ENCODE assay signal across 20 cellular contexts in genomic region chr10:112831826-112832225, GRCh38.
A peak's percentile ranks its signal among the peaks of the same experiment; 100 is the strongest.
DNase-seq lines count a peak whose midpoint lies in the region; ATAC-seq, FAIRE-seq and TF ChIP-seq lines count a peak whose summit lies in the region.
"Had no signal": no experiment of that assay in that cellular context is flagged by ENCODE, and none has a peak within 500 bp of the region (broad histone marks: within the 10 kb centered on the region; RNA-seq: fewer than 3 reads in every experiment).

No MANE protein-coding gene starts in this region.

- H2AFZ ChIP-seq in H1 (ENCODE audit: low read length), result no peak overlapping the region
- H2AFZ ChIP-seq: GM23248 had no signal

- peak overlapping the region; percentile 21 for H2BK120ac ChIP-seq in H1 (replicated peaks; ENCODE audit: low read depth, low read length)

- H3K4me3 ChIP-seq in HUES48 (ENCODE audit: low read depth, low read length) (peak overlapping the region; percentile 46), H1 (ENCODE audit: extremely low read depth in 1 of 4, insufficient read depth in 2 of 4, low read depth in 3 of 4, low read length in 4 of 4) (peak overlapping the region in 3 of 4 experiments; percentile 23 to 50 (median 36); a peak in 4 of 8 replicates), kidney (ENCODE audit: low read length in 2 of 2) (no peak overlapping the region), upper lobe of right lung (no peak overlapping the region)
- H3K4me3 ChIP-seq: GM23248, Peyer's patch, SJCRH30 had no signal

- H3K79me2 ChIP-seq in H1 (ENCODE audit: control insufficient read depth in 1 of 2, insufficient read depth in 2 of 2, low read length in 2 of 2), result no peaks in the 10 kb centered on the region

- H4K91ac ChIP-seq in H1 (replicated peaks; ENCODE audit: insufficient read length, low read length), result peak overlapping the region; percentile 59

- POLR2A ChIA-PET in H1 (lab: Charles Lee; ENCODE audit: partially characterized antibody), result interaction anchor here (0.9 to 2.3 kb wide), 11 partner anchors 10 to 339 kb away, joined by 3 to 16 read pairs (median 4); no protein-coding TSS in a partner anchor

- TF ChIP-seq POLR2A in H1 (IDR thresholded peaks at IDR 0.05; ENCODE audit: control extremely low read depth in 1 of 2, low read depth in 2 of 2, low read length in 2 of 2), result no peak

- CTCF ChIA-PET in H1 (lab: Charles Lee; ENCODE audit: partially characterized antibody), result interaction anchor here (1.2 to 1.7 kb wide), 5 partner anchors 11 to 82 kb away, joined by 3 to 6 read pairs (median 4); no protein-coding TSS in a partner anchor

- no peak for TF ChIP-seq RAD21 in H1 (IDR thresholded peaks at IDR 0.05 in 1 of 2, conservative IDR thresholded peaks at IDR 0.05 in 1 of 2; ENCODE audit: low read depth in 2 of 2, low read length in 2 of 2)

- no peak overlapping the region for H2BK15ac ChIP-seq in H1 (ENCODE audit: low read length)

- H3K23ac ChIP-seq in H1 (ENCODE audit: insufficient read length), result no peak overlapping the region

- peak overlapping the region; percentile 63 to 68 for H3K4me2 ChIP-seq in H1 (ENCODE audit: insufficient read depth in 1 of 2, low read depth in 2 of 2, low read length in 2 of 2)

- H3K23me2 ChIP-seq in H1 (ENCODE audit: low read depth, low read length), result no peaks in the 10 kb centered on the region

- peak overlapping the region; percentile 76; the same call in 1 of the 2 replicates for H2BK5ac ChIP-seq in H1 (ENCODE audit: low read depth, low read length)

- ATAC-seq in GM19463 (IDR thresholded peaks at IDR 0.05; ENCODE audit: unreplicated experiment) (no peak), upper lobe of right lung (no peak)

- peak overlapping the region; percentile 89 for H3K27ac ChIP-seq in HUES48 (ENCODE audit: low read depth, low read length)
- H3K27ac ChIP-seq in H1 (ENCODE audit: low read depth, low read length), result peak overlapping the region; percentile 65; the same call in 1 of the 2 replicates
- H3K27ac ChIP-seq in kidney (ENCODE audit: low read depth in 2 of 2, low read length in 2 of 2), result no peak overlapping the region
- no peak overlapping the region for H3K27ac ChIP-seq in upper lobe of right lung
- H3K27ac ChIP-seq: GM23248, Peyer's patch, SJCRH30 had no signal

- H2BK12ac ChIP-seq in H1 (ENCODE audit: low read depth, low read length), result peak overlapping the region; percentile 13; the same call in 1 of the 2 replicates

- FAIRE-seq in H1 (lab: Jason Lieb, UNC) (peak; percentile 42), kidney (lab: Jason Lieb, UNC) (no peak)

- no peak overlapping the region for H4K8ac ChIP-seq in H1 (ENCODE audit: extremely low read depth, insufficient read depth, low read length)

- peak overlapping the region; percentile 71 for H3K18ac ChIP-seq in H1 (ENCODE audit: extremely low read depth, low read length)

- no peak overlapping the region for H2AK5ac ChIP-seq in H1 (ENCODE audit: low read depth, low read length)

- H3K56ac ChIP-seq in H1 (replicated peaks; ENCODE audit: insufficient read length, low read depth, low read length), result peak overlapping the region; percentile 33

- no peak overlapping the region for H3K14ac ChIP-seq in H1 (ENCODE audit: insufficient read length)

- H4K20me1 ChIP-seq in H1 (replicated peaks in 1 of 2; ENCODE audit: control insufficient read depth in 1 of 2, insufficient read depth in 2 of 2, low read length in 2 of 2), result no peaks in the 10 kb centered on the region

- intact Hi-C loops in kidney (cut with DNase I) (no loop called here), upper lobe of right lung (cut with DNase I) (no loop called here)

- H4K5ac ChIP-seq in H1 (ENCODE audit: insufficient read length, low read depth, low read length), result peak overlapping the region; percentile 74

- H3K36me3 ChIP-seq in HUES48 (ENCODE audit: control insufficient read depth, insufficient read depth, low read length) (no peaks in the 10 kb centered on the region), H1 (ENCODE audit: control insufficient read depth in 2 of 4, insufficient read depth in 4 of 4, low read length in 3 of 4) (no peaks in the 10 kb centered on the region), kidney (ENCODE audit: control insufficient read depth in 1 of 2, insufficient read depth in 2 of 2, low read length in 2 of 2) (no peaks in the 10 kb centered on the region), upper lobe of right lung (no peaks in the 10 kb centered on the region)
- H3K36me3 ChIP-seq: Peyer's patch, SJCRH30 had no signal

- H2BK20ac ChIP-seq in H1 (ENCODE audit: low read length), result peak overlapping the region; percentile 40; the same call in 1 of the 2 replicates

- WGBS in H1 (ENCODE audit: extremely low coverage in 1 of 2, insufficient coverage in 1 of 2, insufficient read length in 1 of 2, insufficient replicate concordance in 2 of 2, low coverage in 1 of 2, low lambda C conversion rate in 2 of 2, missing lambda C conversion rate in 1 of 2), 2 experiments, result 61% methylated on average over 14 of the region's 14 CpGs; no CpG with 5 or more reads in 1 of the 2 experiments

- H3K27me3 ChIP-seq in HUES48 (ENCODE audit: control insufficient read depth, insufficient read depth, low read length) (peaks cover 8% of the 10 kb centered on the region), H1 (replicated peaks in 1 of 4; ENCODE audit: control insufficient read depth in 3 of 4, extremely low read depth in 1 of 4, insufficient read depth in 3 of 4, low read length in 3 of 4) (no peaks in the 10 kb centered on the region; a peak in 1 of 7 replicates), upper lobe of right lung (no peaks in the 10 kb centered on the region)
- H3K27me3 ChIP-seq: Peyer's patch, SJCRH30 had no signal

- no peak for TF ChIP-seq CTCF in H1 (IDR thresholded peaks at IDR 0.05; ENCODE audit: control extremely low read depth in 1 of 3, insufficient read depth in 1 of 3, low read depth in 1 of 3, low read length in 3 of 3)
- TF ChIP-seq CTCF in kidney (IDR thresholded peaks at IDR 0.05; ENCODE audit: borderline replicate concordance, extremely low read depth, insufficient read depth), result no peak
- TF ChIP-seq CTCF in upper lobe of right lung (IDR thresholded peaks at IDR 0.05), result no peak

- DNase-seq in H1 (ENCODE audit: low read depth in 1 of 2, low spot score in 2 of 2), result no peak
- peak; percentile 10 for DNase-seq in kidney
- no peak for DNase-seq in upper lobe of right lung
- DNase-seq in activated effector memory CD4-positive, alpha-beta T cell treated with Interleukin-2 at 50 U/mL for 16 hours, result no peak
- no peak for DNase-seq in NOMO-1 treated with dmso at 0.1 percent for 144 hours (lab: John Stamatoyannopoulos, UW; ENCODE audit: unreplicated experiment)
- DNase-seq: CD4-positive, alpha-beta T cell; COR-L47; DMS 273 treated with DMSO at 0.1 percent for 48 hours; DMS79 treated with DMSO at 0.1 percent for 48 hours; GM23248; KG1; NCI-H1092; NCI-H1436 treated with DMSO at 0.1 percent for 48 hours; NCI-H1930; NCI-H774; NK-92 treated with Interleukin-12 subunit alpha and Interleukin-12 subunit beta, amount 100 ng/mL, for 24 hours; Peyer's patch; SJCRH30 had no signal

- peak overlapping the region; percentile 35 for H3K4ac ChIP-seq in H1 (replicated peaks; ENCODE audit: insufficient read length, low read depth, low read length)

- H3K9me3 ChIP-seq in HUES48 (ENCODE audit: control insufficient read depth, insufficient read depth, low read length) (no peaks in the 10 kb centered on the region), H1 (ENCODE audit: insufficient read depth in 2 of 2, low read depth in 1 of 2, low read length in 1 of 2) (no peaks in the 10 kb centered on the region), kidney (ENCODE audit: control insufficient read depth in 1 of 2, low read length in 2 of 2) (no peaks in the 10 kb centered on the region), upper lobe of right lung (no peaks in the 10 kb centered on the region)
- H3K9me3 ChIP-seq: Peyer's patch, SJCRH30 had no signal

- peak overlapping the region; percentile 39; the same call in 1 of the 2 replicates for H3K9ac ChIP-seq in HUES48 (ENCODE audit: low read depth, low read length)
- H3K9ac ChIP-seq in H1 (replicated peaks in 1 of 4; ENCODE audit: extremely low read depth in 1 of 4, low read depth in 3 of 4, low read length in 3 of 4), result no peak overlapping the region; a peak in 1 of 7 replicates
- no peak overlapping the region for H3K9ac ChIP-seq in kidney (ENCODE audit: low read length in 2 of 2)
- H3K9ac ChIP-seq: GM23248 had no signal

- no peak for TF ChIP-seq EP300 in H1 (IDR thresholded peaks at IDR 0.05; ENCODE audit: borderline replicate concordance in 1 of 2, low read depth in 2 of 2, low read length in 2 of 2)

- peaks cover 40% of the 10 kb centered on the region for H3K4me1 ChIP-seq in HUES48 (ENCODE audit: control insufficient read depth, insufficient read depth, low read length)
- H3K4me1 ChIP-seq in H1 (replicated peaks in 1 of 4; ENCODE audit: control insufficient read depth in 3 of 4, insufficient read depth in 4 of 4, low read length in 3 of 4), result peaks cover 11 to 30% (median 19%) of the 10 kb centered on the region in 4 experiments
- H3K4me1 ChIP-seq in kidney (ENCODE audit: control insufficient read depth in 1 of 2, insufficient read depth in 1 of 2, low read depth in 1 of 2, low read length in 2 of 2), result no peaks in the 10 kb centered on the region
- no peaks in the 10 kb centered on the region for H3K4me1 ChIP-seq in upper lobe of right lung

- H3K79me1 ChIP-seq in H1 (ENCODE audit: low read depth, low read length), result no peaks in the 10 kb centered on the region

TF ChIP-seq in H1, 55 proteins besides CTCF, POLR2A, EP300 and RAD21:
- TF ChIP-seq BCL11A (IDR thresholded peaks at IDR 0.05; ENCODE audit: low read depth in 2 of 2, low read length in 2 of 2) (no peak), SP2 (IDR thresholded peaks at IDR 0.05; ENCODE audit: low read length) (no peak), FOSL1 (IDR thresholded peaks at IDR 0.05; ENCODE audit: insufficient read depth, low read depth, low read length) (no peak), POU5F1 (IDR thresholded peaks at IDR 0.05; ENCODE audit: low read depth, low read length) (no peak), HDAC2 (IDR thresholded peaks at IDR 0.05; ENCODE audit: borderline replicate concordance in 1 of 2, low read depth in 2 of 2, low read length in 2 of 2) (no peak), SIX5 (IDR thresholded peaks at IDR 0.05; ENCODE audit: low read depth, low read length) (no peak), EZH2 (IDR thresholded peaks at IDR 0.05; ENCODE audit: low read depth, low read length, severe bottlenecking) (no peak), SP1 (IDR thresholded peaks at IDR 0.05; ENCODE audit: low read depth, low read length) (no peak), TCF12 (IDR thresholded peaks at IDR 0.05; ENCODE audit: low read depth, low read length) (no peak), JUN (IDR thresholded peaks at IDR 0.05; ENCODE audit: low read depth, low read length) (no peak), CTBP2 (IDR thresholded peaks at IDR 0.05; ENCODE audit: borderline replicate concordance, insufficient read depth, insufficient read length, low read length) (no peak), NRF1 (IDR thresholded peaks at IDR 0.05; ENCODE audit: low read depth, low read length) (no peak), YY1 (IDR thresholded peaks at IDR 0.05; ENCODE audit: low read depth, low read length) (no peak)

Comparison
In these comparisons a context has a peak if more than half of its experiments do, and no peak if none do; other contexts are left out.
1. H3K27ac ChIP-seq: peak in HUES48 (single experiment) and H1 (single experiment); none in kidney (0 of 2) and upper lobe of right lung (single experiment).
2. H3K4me3 ChIP-seq: peak in HUES48 (single experiment) and H1 (3 of 4); none in kidney (0 of 2) and upper lobe of right lung (single experiment).